Comparison of ENCODE assay signal across 21 cellular contexts in the genomic region with DNA sequence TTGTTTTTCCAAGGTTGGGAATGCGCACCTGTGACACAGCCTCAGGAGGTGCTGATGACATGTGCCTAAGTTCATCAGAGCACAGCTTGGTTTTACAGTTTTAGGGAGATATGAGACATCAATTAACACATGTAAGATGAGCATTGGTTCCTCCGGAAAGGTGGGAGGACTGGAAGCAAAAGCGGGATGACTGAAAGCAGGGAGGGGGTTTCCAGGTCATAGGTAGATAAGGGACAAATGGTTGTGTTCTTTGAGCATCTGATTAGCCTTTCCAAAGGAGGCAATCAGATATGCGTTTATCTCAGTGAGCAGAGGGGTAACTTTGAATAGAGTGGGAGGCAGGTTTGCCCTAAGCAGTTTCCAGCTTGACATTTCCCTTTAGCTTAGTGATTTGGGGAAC. TPM values are rescaled to one million over a fixed set of nuclear protein-coding genes. Genes with fewer than 3 reads are reported as not detected.
"Had no signal": no experiment of that assay in that cellular context is flagged by ENCODE, and none has a peak within 500 bp of the region (broad histone marks: within the 10 kb centered on the region; RNA-seq: fewer than 3 reads in every experiment).

No MANE protein-coding gene starts in this region.

- H3K27ac Mint-ChIP-seq: activated CD8-positive, alpha-beta T cell treated with anti-CD3 and anti-CD28 coated beads, Interleukin-2, amount 10 ng/mL, durations not matched to agents 7 days and 5 days; activated naive CD8-positive, alpha-beta T cell; WTC11 had no signal

- H3K9me3 ChIP-seq: left ventricle myocardium inferior, sigmoid colon, tibial nerve had no signal

- H3K4me1 Mint-ChIP-seq: stimulated activated memory B cell treated with anti-CD40 and anti-IgM and Interleukin-4, amounts not matched to agents 10 μg/mL and 1 μg/mL and 100 μg/mL, for 72 hours had no signal

- H3K9me3 Mint-ChIP-seq: stimulated activated memory B cell treated with anti-CD40 and anti-IgM and Interleukin-4, amounts not matched to agents 10 μg/mL and 1 μg/mL and 100 μg/mL, for 72 hours had no signal

- FAIRE-seq: frontal cortex, TTC549, urothelium cell line had no signal

- H3K27me3 Mint-ChIP-seq: activated naive CD8-positive, alpha-beta T cell; activated T-cell treated with anti-CD3 and anti-CD28 coated beads, Interleukin-2, amount 50 U/mL, for 24 hours; naive thymus-derived CD4-positive, alpha-beta T cell; stimulated activated memory B cell treated with anti-CD40 and anti-IgM and Interleukin-4, amounts not matched to agents 10 μg/mL and 1 μg/mL and 100 μg/mL, for 72 hours had no signal

- H3K4me3 ChIP-seq: cardiac muscle cell, left ventricle myocardium inferior, sigmoid colon, tibial nerve had no signal

- H3K27ac ChIP-seq: cardiac muscle cell, left ventricle myocardium inferior, sigmoid colon, tibial nerve had no signal

- H3K4me1 ChIP-seq: left ventricle myocardium inferior, sigmoid colon, tibial nerve had no signal

- H3K4me3 Mint-ChIP-seq: activated CD8-positive, alpha-beta T cell treated with anti-CD3 and anti-CD28 coated beads, Interleukin-2, amount 10 ng/mL, durations not matched to agents 7 days and 5 days; activated naive CD8-positive, alpha-beta T cell; activated T-cell treated with anti-CD3 and anti-CD28 coated beads, Interleukin-2, amount 50 U/mL, for 24 hours; naive thymus-derived CD4-positive, alpha-beta T cell; stimulated activated memory B cell treated with anti-CD40 and anti-IgM and Interleukin-4, amounts not matched to agents 10 μg/mL and 1 μg/mL and 100 μg/mL, for 72 hours; WTC11 had no signal

- DNase-seq: activated CD4-positive, alpha-beta T cell treated with anti-CD3 and anti-CD28 coated beads for 48 hours; activated CD8-positive, alpha-beta T cell treated with anti-CD3 and anti-CD28 coated beads, Interleukin-2, amount 10 ng/mL, durations not matched to agents 7 days and 5 days; activated gamma-delta T cell; activated T-cell treated with anti-CD3 and anti-CD28 coated beads, Interleukin-2, amount 50 U/mL, for 24 hours; amniotic stem cell; dermis blood vessel endothelial cell; erythroblast; left ventricle myocardium inferior; naive thymus-derived CD4-positive, alpha-beta T cell; sigmoid colon; stimulated activated CD4-positive, alpha-beta T cell treated with anti-CD3 and anti-CD28 coated beads, Interleukin-4, amount 100 ng/mL, for 4 hours; SW 1271 had no signal

- H3K27me3 ChIP-seq: cardiac muscle cell, sigmoid colon, tibial nerve had no signal

- ATAC-seq: activated CD8-positive, alpha-beta T cell treated with anti-CD3 and anti-CD28 coated beads, Interleukin-2, amount 10 ng/mL, durations not matched to agents 7 days and 5 days; naive thymus-derived CD4-positive, alpha-beta T cell; stimulated activated memory B cell treated with anti-CD40 and anti-IgM and Interleukin-4, amounts not matched to agents 10 μg/mL and 1 μg/mL and 100 μg/mL, for 72 hours; WTC11 had no signal

RNA-seq across cellular contexts. Expression of gene SH2D6, which starts 34.7 kb away (rescaled TPM):
- total RNA-seq: cardiac muscle cell, dermis blood vessel endothelial cell, kidney epithelial cell, left ventricle myocardium inferior, sigmoid colon had no signal
- polyA plus RNA-seq: cardiac muscle cell; naive thymus-derived CD4-positive, alpha-beta T cell had no signal
